Comparison of ENCODE assay signal across 1 cellular context in the genomic region with DNA sequence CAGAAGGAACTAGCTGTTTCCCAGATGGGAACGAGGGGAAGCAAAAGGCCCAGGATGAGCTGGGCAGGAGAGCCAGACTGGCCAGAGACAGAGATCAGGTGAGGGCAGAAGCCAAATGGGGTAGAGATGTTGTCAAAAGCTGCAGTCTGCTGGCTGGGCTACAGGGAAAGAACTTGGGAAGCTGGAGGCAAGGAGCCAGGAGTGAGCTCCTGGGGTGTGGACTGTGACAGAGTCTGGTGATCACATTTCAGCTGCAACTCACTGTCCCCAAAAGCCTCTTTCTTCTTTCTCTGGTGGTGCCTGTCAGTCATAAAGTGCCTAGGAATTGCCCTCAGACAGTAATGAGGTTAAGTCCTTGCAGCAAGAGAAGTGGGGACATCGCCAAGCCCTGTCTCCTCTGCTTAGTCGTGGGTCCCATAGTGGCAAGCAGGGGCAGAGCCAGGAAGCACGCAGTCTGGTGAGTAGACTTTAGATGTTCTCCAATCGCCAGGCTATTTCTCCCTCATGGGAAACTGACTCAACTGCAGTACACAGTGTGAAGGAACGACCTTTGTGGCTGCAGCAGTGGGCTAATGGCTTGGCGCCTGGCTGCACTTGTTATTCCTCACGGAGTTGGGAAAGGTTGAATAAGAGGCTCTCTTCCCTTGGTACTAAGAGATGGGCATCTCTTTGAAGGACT.
TF ChIP-seq lines count a peak whose summit lies in the region.

No MANE protein-coding gene starts in this region.

TF ChIP-seq in IMR-90, 13 proteins besides CTCF, POLR2A, EP300 and RAD21:
- TF ChIP-seq, protein P1, sequence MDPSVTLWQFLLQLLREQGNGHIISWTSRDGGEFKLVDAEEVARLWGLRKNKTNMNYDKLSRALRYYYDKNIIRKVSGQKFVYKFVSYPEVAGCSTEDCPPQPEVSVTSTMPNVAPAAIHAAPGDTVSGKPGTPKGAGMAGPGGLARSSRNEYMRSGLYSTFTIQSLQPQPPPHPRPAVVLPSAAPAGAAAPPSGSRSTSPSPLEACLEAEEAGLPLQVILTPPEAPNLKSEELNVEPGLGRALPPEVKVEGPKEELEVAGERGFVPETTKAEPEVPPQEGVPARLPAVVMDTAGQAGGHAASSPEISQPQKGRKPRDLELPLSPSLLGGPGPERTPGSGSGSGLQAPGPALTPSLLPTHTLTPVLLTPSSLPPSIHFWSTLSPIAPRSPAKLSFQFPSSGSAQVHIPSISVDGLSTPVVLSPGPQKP (IDR thresholded peaks at IDR 0.05; ENCODE audit: borderline replicate concordance, low read depth, low read length): no peak
- TF ChIP-seq MXI1 (IDR thresholded peaks at IDR 0.05; ENCODE audit: borderline replicate concordance, low read depth, low read length): no peak
- TF ChIP-seq SMC3 (IDR thresholded peaks at IDR 0.05; ENCODE audit: low read depth, low read length): no peak
- no peak for TF ChIP-seq NFE2L2 (IDR thresholded peaks at IDR 0.05; ENCODE audit: low read depth, low read length)
- TF ChIP-seq CHD1 (IDR thresholded peaks at IDR 0.05; ENCODE audit: low read depth, low read length): no peak
- TF ChIP-seq BHLHE40 (IDR thresholded peaks at IDR 0.05; ENCODE audit: low read depth, low read length): no peak
- no peak for TF ChIP-seq MAFK (IDR thresholded peaks at IDR 0.05; ENCODE audit: low read depth, low read length)
- no peak for TF ChIP-seq RCOR1 (IDR thresholded peaks at IDR 0.05; ENCODE audit: insufficient replicate concordance, low read length)
- no peak for TF ChIP-seq CEBPB (IDR thresholded peaks at IDR 0.05; ENCODE audit: low read depth, low read length)
- TF ChIP-seq, protein P2, sequence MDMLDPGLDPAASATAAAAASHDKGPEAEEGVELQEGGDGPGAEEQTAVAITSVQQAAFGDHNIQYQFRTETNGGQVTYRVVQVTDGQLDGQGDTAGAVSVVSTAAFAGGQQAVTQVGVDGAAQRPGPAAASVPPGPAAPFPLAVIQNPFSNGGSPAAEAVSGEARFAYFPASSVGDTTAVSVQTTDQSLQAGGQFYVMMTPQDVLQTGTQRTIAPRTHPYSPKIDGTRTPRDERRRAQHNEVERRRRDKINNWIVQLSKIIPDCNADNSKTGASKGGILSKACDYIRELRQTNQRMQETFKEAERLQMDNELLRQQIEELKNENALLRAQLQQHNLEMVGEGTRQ (IDR thresholded peaks at IDR 0.05; ENCODE audit: low read depth, low read length): no peak
- TF ChIP-seq FOS (IDR thresholded peaks at IDR 0.05; ENCODE audit: low read depth, low read length): no peak
- no peak for TF ChIP-seq RFX5 (IDR thresholded peaks at IDR 0.05; ENCODE audit: low read depth, low read length)
- no peak for TF ChIP-seq MAZ (IDR thresholded peaks at IDR 0.05; ENCODE audit: borderline replicate concordance, low read depth, low read length)
TF ChIP-seq in IMR-90: peak in this region for 0.
